Comparison of ENCODE assay signal across 1 cellular context in the genomic region with DNA sequence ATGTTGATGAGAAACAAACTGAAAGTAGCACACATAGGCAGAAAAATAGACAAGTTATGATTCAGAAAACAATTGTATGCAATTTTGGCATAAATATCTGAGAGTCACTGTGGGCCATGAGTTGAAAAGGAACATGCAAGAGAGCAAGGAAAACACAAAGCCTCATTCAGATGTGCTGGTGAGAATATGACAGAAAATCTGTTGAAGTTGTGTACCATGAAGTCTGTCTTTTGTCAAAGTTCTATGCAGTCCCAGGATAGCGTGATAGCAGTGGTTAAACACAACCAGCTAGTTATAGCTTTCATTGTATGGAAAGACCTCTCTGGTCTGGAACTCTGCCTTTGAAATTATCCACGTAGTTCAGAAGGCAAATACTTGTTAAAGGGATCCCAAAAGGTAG.
TF ChIP-seq lines count a peak whose summit lies in the region.

No MANE protein-coding gene starts in this region.

TF ChIP-seq in H1, 55 proteins besides CTCF, POLR2A, EP300 and RAD21:
- no peak for TF ChIP-seq SRF (IDR thresholded peaks at IDR 0.05; ENCODE audit: low read depth, low read length)
- TF ChIP-seq RBBP5 (IDR thresholded peaks at IDR 0.05; ENCODE audit: borderline replicate concordance, low read depth, low read length): no peak
- TF ChIP-seq ATF3 (IDR thresholded peaks at IDR 0.05; ENCODE audit: insufficient read depth, low read depth, low read length): no peak
- no peak for TF ChIP-seq EGR1 (IDR thresholded peaks at IDR 0.05; ENCODE audit: borderline replicate concordance, low read depth, low read length)
- TF ChIP-seq SP4 (IDR thresholded peaks at IDR 0.05; ENCODE audit: low read length): no peak
- TF ChIP-seq CHD1 (IDR thresholded peaks at IDR 0.05; ENCODE audit: low read depth, low read length): no peak
- TF ChIP-seq KDM4A (IDR thresholded peaks at IDR 0.05; ENCODE audit: low read depth, low read length, severe bottlenecking): no peak
- TF ChIP-seq GABPA (IDR thresholded peaks at IDR 0.05; ENCODE audit: borderline replicate concordance, insufficient read depth, low read length): no peak
- TF ChIP-seq NANOG (IDR thresholded peaks at IDR 0.05; ENCODE audit: insufficient read depth, low read depth, low read length, poor library complexity, severe bottlenecking): no peak
- TF ChIP-seq RXRA (IDR thresholded peaks at IDR 0.05; ENCODE audit: insufficient read depth, low read depth, low read length): no peak
- TF ChIP-seq HDAC2 (IDR thresholded peaks at IDR 0.05; ENCODE audit: borderline replicate concordance in 1 of 2, low read depth in 2 of 2, low read length in 2 of 2): no peak
- TF ChIP-seq SIRT6 (IDR thresholded peaks at IDR 0.05; ENCODE audit: low read length): no peak
